Comparison of ENCODE assay signal across 18 cellular contexts in the genomic region with DNA sequence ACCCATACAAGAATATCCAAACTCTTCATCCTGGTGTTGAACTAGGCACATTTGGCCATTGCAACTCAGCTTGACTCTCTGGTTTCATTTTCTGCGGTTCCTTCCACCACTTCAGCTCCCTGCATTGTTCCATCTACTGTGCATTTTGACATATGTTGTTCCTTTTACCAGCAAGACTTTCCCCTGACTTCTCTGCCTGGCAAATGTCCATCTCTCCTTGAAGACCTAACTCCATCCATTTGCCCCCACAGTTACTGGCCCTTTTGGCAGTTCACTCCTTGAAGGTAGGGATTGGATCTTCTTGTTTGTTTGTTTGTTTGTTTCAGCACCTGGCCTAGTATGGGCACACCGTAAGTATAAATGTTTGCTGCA. TPM values are rescaled to one million over a fixed set of nuclear protein-coding genes. Genes with fewer than 3 reads are reported as not detected.
"Had no signal": no experiment of that assay in that cellular context is flagged by ENCODE, and none has a peak within 500 bp of the region (broad histone marks: within the 10 kb centered on the region; RNA-seq: fewer than 3 reads in every experiment).

No MANE protein-coding gene starts in this region.

- H3K4me3 ChIP-seq: left ventricle myocardium inferior had no signal

- H3K27ac Mint-ChIP-seq: activated naive CD4-positive, alpha-beta T cell treated with anti-CD3 and anti-CD28 coated beads, Interleukin-2, amount 50 U/mL, for 24 hours; activated T-cell treated with anti-CD3 and anti-CD28 coated beads, Interleukin-2, amount 50 U/mL, for 72 hours; endodermal cell; memory B cell; natural killer cell; type B pancreatic cell had no signal

- H3K36me3 ChIP-seq: left ventricle myocardium inferior had no signal

- DNase-seq: activated CD8-positive, alpha-beta memory T cell treated with anti-CD3 and anti-CD28 coated beads for 24 hours; activated CD8-positive, alpha-beta memory T cell treated with anti-CD3 and anti-CD28 coated beads, Interleukin-2, amount 50 U/mL, for 48 hours; activated effector memory CD4-positive, alpha-beta T cell treated with anti-CD3 and anti-CD28 coated beads, Interleukin-2, amount 50 U/mL, for 16 hours; activated T-cell treated with anti-CD3 and anti-CD28 coated beads, Interleukin-2, amount 50 U/mL, for 72 hours; endodermal cell; erythroblast; kidney; left ventricle myocardium inferior; natural killer cell; stimulated activated CD4-positive, alpha-beta T cell treated with anti-CD3 and anti-CD28 coated beads, Interleukin-2, amount 100 ng/mL, for 24 hours; stimulated activated naive CD8-positive, alpha-beta T cell treated with anti-CD3 and anti-CD28 coated beads, Interleukin-15, Interleukin-2, amounts not matched to agents 100 U/mL and 50 U/mL, for 24 hours; T1000 had no signal

- FAIRE-seq: astrocyte, kidney had no signal

- H3K4me1 Mint-ChIP-seq: activated naive CD4-positive, alpha-beta T cell treated with anti-CD3 and anti-CD28 coated beads, Interleukin-2, amount 50 U/mL, for 24 hours; memory B cell had no signal

- H3K27ac ChIP-seq: left ventricle myocardium inferior had no signal

- H3K36me3 Mint-ChIP-seq: activated naive CD4-positive, alpha-beta T cell treated with anti-CD3 and anti-CD28 coated beads, Interleukin-2, amount 50 U/mL, for 24 hours; memory B cell; natural killer cell; type B pancreatic cell had no signal

- H3K4me3 Mint-ChIP-seq: activated naive CD4-positive, alpha-beta T cell treated with anti-CD3 and anti-CD28 coated beads, Interleukin-2, amount 50 U/mL, for 24 hours; activated T-cell treated with anti-CD3 and anti-CD28 coated beads, Interleukin-2, amount 50 U/mL, for 72 hours; endodermal cell; memory B cell; natural killer cell; type B pancreatic cell had no signal

- ATAC-seq: activated CD4-positive, CD25-positive, alpha-beta regulatory T cell treated with anti-CD3 and anti-CD28 coated beads, Interleukin-2, amount 50 U/mL, for 24 hours; activated T-cell treated with anti-CD3 and anti-CD28 coated beads, Interleukin-2, amount 50 U/mL, for 72 hours; natural killer cell; stimulated activated naive CD8-positive, alpha-beta T cell treated with anti-CD3 and anti-CD28 coated beads, Interleukin-15, Interleukin-2, amounts not matched to agents 100 U/mL and 50 U/mL, for 24 hours had no signal

- H3K9me3 Mint-ChIP-seq: activated naive CD4-positive, alpha-beta T cell treated with anti-CD3 and anti-CD28 coated beads, Interleukin-2, amount 50 U/mL, for 24 hours; activated T-cell treated with anti-CD3 and anti-CD28 coated beads, Interleukin-2, amount 50 U/mL, for 72 hours; endodermal cell; memory B cell; natural killer cell; type B pancreatic cell had no signal

RNA-seq across cellular contexts. Expression of a gene that starts 8.7 kb away (rescaled TPM):
- total RNA-seq: T-helper 1 cell treated with Interleukin-12 subunit alpha and Interleukin-12 subunit beta and Interleukin-4 antibody, amounts not matched to agents 30 ng/mL and 1 ng/mL, for 36 hours had no signal
